In the genomic region with DNA sequence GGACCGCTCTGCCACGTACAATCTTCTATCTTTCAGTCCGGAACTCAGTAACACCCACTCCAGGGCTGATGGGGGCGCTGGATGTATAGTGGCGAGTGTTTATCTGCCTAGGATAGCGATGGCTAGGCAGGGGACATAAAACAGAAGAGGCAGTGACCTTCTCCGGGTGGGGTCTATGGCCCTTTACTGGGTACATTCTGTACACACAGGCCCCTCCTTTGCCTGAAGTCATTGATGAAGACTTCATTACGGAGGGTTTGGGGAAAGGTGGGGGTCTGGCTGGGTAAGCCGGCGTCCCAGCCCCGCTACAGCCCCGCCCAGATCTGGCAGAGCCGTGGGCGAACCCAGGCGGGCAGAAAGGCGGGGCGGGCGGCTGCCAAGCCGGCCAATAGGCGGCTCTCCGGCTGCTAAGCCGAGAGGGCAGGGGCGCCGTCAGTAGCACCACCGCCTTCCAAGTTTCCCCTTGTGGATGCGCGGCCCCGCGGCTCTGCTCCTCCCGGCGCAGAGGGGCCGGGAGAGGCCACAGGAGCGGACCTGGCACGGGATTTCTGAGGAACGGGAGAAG, we compare ENCODE assay signal across 8 cellular contexts. TPM values are rescaled to one million over a fixed set of nuclear protein-coding genes. Genes with fewer than 3 reads are reported as not detected.
DNase-seq lines count a peak whose midpoint lies in the region; ATAC-seq and TF ChIP-seq lines count a peak whose summit lies in the region.

CHST7 (plus strand) TSS at position 435 of the 565 bp plus-strand sequence. CDS start 167 bp downstream, outside the sequence.

- H3K9me3 ChIP-seq in effector memory CD4-positive, alpha-beta T cell (ENCODE audit: control insufficient read depth, low read length): no peaks in the 10 kb centered on the region
- H3K9me3 ChIP-seq in lung (ENCODE audit: control insufficient read depth in 2 of 2, insufficient read depth in 1 of 2, low read length in 1 of 2): peaks cover 0 to 13% of the 10 kb centered on the region in 2 donors

- peak; percentile 48 for ATAC-seq in GM19023 (IDR thresholded peaks at IDR 0.05; ENCODE audit: unreplicated experiment)
- peak; percentile 45 for ATAC-seq in HG03280 (IDR thresholded peaks at IDR 0.05; ENCODE audit: unreplicated experiment)
- ATAC-seq in lung (ENCODE audit: insufficient read depth, low FRiP score): peak; percentile 68

- H3K27me3 ChIP-seq in effector memory CD4-positive, alpha-beta T cell (replicated peaks; ENCODE audit: control insufficient read depth, insufficient read depth, low read length, poor library complexity, severe bottlenecking): no peaks in the 10 kb centered on the region
- no peaks in the 10 kb centered on the region for H3K27me3 ChIP-seq in lung (ENCODE audit: control insufficient read depth, insufficient read depth)

- H3K27ac ChIP-seq in effector memory CD4-positive, alpha-beta T cell (ENCODE audit: insufficient read depth, low read length, poor library complexity, severe bottlenecking): peak within 1 kb of the TSS; percentile 70
- peak within 1 kb of the TSS; percentile 77 to 89 for H3K27ac ChIP-seq in lung (ENCODE audit: low read depth in 1 of 2, low read length in 1 of 2)

- POLR2A ChIA-PET in activated CD4-positive, alpha-beta memory T cell treated with anti-CD3 and anti-CD28 coated beads, Interleukin-2, amount 10 ng/mL, durations not matched to agents 7 days and 5 days (lab: Charles Lee): interaction anchor here (0.8 to 2.0 kb wide), 8 partner anchors 11 to 263 kb away, joined by 3 to 15 read pairs (median 6); partner anchors contain the start of gene RP2

- CTCF ChIA-PET in activated CD4-positive, alpha-beta memory T cell treated with anti-CD3 and anti-CD28 coated beads, Interleukin-2, amount 10 ng/mL, durations not matched to agents 7 days and 5 days (lab: Charles Lee): interaction anchor here (0.9 to 1.3 kb wide), 5 partner anchors 14 to 69 kb away, joined by 4 to 6 read pairs (median 4); no protein-coding TSS in a partner anchor

- H3K4me3 Mint-ChIP-seq in activated CD4-positive, alpha-beta memory T cell treated with anti-CD3 and anti-CD28 coated beads, Interleukin-2, amount 10 ng/mL, durations not matched to agents 7 days and 5 days: peak within 1 kb of the TSS; percentile 80

- DNase-seq in AG09319 (ENCODE audit: extremely low read depth, low read depth) (no peak), NCI-H748 (lab: John Stamatoyannopoulos, UW; ENCODE audit: unreplicated experiment) (peak; percentile 82), lung (ENCODE audit: low spot score) (peak; percentile 36)
- peak; percentile 72 for DNase-seq in activated CD4-positive, alpha-beta memory T cell treated with anti-CD3 and anti-CD28 coated beads, Interleukin-2, amount 10 ng/mL, durations not matched to agents 7 days and 5 days
- DNase-seq in effector memory CD4-positive, alpha-beta T cell: peak; percentile 45 to 53 (median 46)
- peak; percentile 73 for DNase-seq in stimulated activated CD8-positive, alpha-beta memory T cell treated with anti-CD3 and anti-CD28 coated beads, Interleukin-4, amount 100 ng/mL, for 48 hours

- peak within 1 kb of the TSS; percentile 60 for H3K4me3 ChIP-seq in effector memory CD4-positive, alpha-beta T cell (ENCODE audit: insufficient read depth, low read depth, low read length, poor library complexity, severe bottlenecking)
- H3K4me3 ChIP-seq in lung: peak within 1 kb of the TSS; percentile 25

- H3K27me3 Mint-ChIP-seq in activated CD4-positive, alpha-beta memory T cell treated with anti-CD3 and anti-CD28 coated beads, Interleukin-2, amount 10 ng/mL, durations not matched to agents 7 days and 5 days: no peaks in the 10 kb centered on the region

- H3K4me1 ChIP-seq in effector memory CD4-positive, alpha-beta T cell (ENCODE audit: control insufficient read depth, insufficient read depth, low read length, poor library complexity, severe bottlenecking): peaks cover 4% of the 10 kb centered on the region
- peaks cover 2 to 5% of the 10 kb centered on the region in 2 donors for H3K4me1 ChIP-seq in lung (ENCODE audit: control insufficient read depth in 2 of 2, insufficient read depth in 2 of 2, low read length in 2 of 2)

- 3 to 33% methylated on average over 11 to 35 of the region's 35 CpGs for WGBS in lung, 2 donors

- no peaks in the 10 kb centered on the region for H3K9me3 Mint-ChIP-seq in activated CD4-positive, alpha-beta memory T cell treated with anti-CD3 and anti-CD28 coated beads, Interleukin-2, amount 10 ng/mL, durations not matched to agents 7 days and 5 days

- H3K4me1 Mint-ChIP-seq in activated CD4-positive, alpha-beta memory T cell treated with anti-CD3 and anti-CD28 coated beads, Interleukin-2, amount 10 ng/mL, durations not matched to agents 7 days and 5 days: peaks cover 46% of the 10 kb centered on the region

- H3K27ac Mint-ChIP-seq in activated CD4-positive, alpha-beta memory T cell treated with anti-CD3 and anti-CD28 coated beads, Interleukin-2, amount 10 ng/mL, durations not matched to agents 7 days and 5 days: peak within 1 kb of the TSS; percentile 88

- H3K36me3 Mint-ChIP-seq in activated CD4-positive, alpha-beta memory T cell treated with anti-CD3 and anti-CD28 coated beads, Interleukin-2, amount 10 ng/mL, durations not matched to agents 7 days and 5 days (ENCODE audit: low read depth): peaks cover 15% of the 10 kb centered on the region

- TF ChIP-seq CTCF in AG09319 (IDR thresholded peaks at IDR 0.05; ENCODE audit: low read depth, low read length) (peak; percentile 39), lung (IDR thresholded peaks at IDR 0.05; ENCODE audit: control extremely low read depth, extremely low read depth) (no peak)

- no peaks in the 10 kb centered on the region for H3K36me3 ChIP-seq in effector memory CD4-positive, alpha-beta T cell (ENCODE audit: control insufficient read depth, insufficient read depth, low read length)
- H3K36me3 ChIP-seq in lung (ENCODE audit: control insufficient read depth in 2 of 2, insufficient read depth in 2 of 2, low read length in 2 of 2): no peaks in the 10 kb centered on the region

RNA-seq across cellular contexts. Expression of gene CHST7, which starts in this region (rescaled TPM):
- total RNA-seq in activated CD4-positive, alpha-beta memory T cell treated with anti-CD3 and anti-CD28 coated beads, Interleukin-2, amount 10 ng/mL, durations not matched to agents 7 days and 5 days: 10 to 100 TPM; 11.5 to 11.8 TPM
- total RNA-seq in lung: 1 to 10 TPM; 8.3 to 8.5 TPM
- 1 to 10 TPM; 2.0 to 7.4 TPM for polyA plus RNA-seq in lung
